ENCODE assay signal across 8 cellular contexts in the genomic region with DNA sequence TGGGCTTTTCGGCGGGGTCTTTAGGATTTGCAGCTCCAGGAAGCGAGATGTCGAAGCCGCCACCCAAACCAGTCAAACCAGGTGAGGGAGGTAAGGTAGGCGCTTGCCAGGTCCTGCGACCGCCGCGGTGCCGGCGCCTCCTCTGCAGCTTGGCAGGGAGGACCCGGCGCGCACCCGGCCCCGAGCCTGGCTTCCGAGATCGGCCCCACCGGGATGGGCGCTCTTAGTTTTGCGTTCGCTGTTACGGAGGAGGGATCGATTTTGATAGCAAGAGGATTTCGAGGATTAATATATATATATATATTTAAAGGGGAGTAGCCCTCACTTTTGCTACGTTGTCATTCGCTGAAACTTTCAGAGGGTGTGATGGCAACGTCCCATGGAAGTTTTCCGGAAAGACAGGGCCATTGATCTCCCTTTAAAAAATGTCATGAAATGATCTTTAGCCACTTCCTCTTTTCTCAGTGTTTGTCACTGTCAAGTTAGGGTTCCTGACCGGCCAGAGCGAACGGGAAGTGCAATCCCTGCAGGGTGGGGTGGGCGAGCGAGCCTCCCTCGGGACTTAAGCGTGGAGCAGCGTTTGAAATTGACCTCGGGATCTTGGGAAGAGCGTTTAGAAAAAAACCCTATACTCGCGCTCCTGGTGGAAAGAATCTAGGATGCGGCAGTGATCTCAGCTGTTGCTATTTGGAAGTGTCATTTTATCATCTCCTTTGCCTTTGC. TPM values are rescaled to one million over a fixed set of nuclear protein-coding genes. Genes with fewer than 3 reads are reported as not detected.
A peak's percentile ranks its signal among the peaks of the same experiment; 100 is the strongest.
DNase-seq lines count a peak whose midpoint lies in the region; ATAC-seq, FAIRE-seq and TF ChIP-seq lines count a peak whose summit lies in the region.

No MANE protein-coding gene starts in this region.

- no peaks in the 10 kb centered on the region for H3K4me1 ChIP-seq in stomach smooth muscle (ENCODE audit: control insufficient read depth, insufficient read depth, low read length)

- H3K4me3 ChIP-seq in AG04449 (ENCODE audit: low read depth, low read length) (peak overlapping the region; percentile 87), WERI-Rb-1 (ENCODE audit: low read depth, low read length) (peak overlapping the region; percentile 58), lower leg skin (ENCODE audit: low read depth, poor library complexity, severe bottlenecking) (peak overlapping the region; percentile 85), stomach smooth muscle (ENCODE audit: low read length in 2 of 2) (peak overlapping the region; percentile 69 to 93)

- H3K9me3 ChIP-seq in WERI-Rb-1 (ENCODE audit: severe bottlenecking) (no peaks in the 10 kb centered on the region), stomach smooth muscle (ENCODE audit: control insufficient read depth in 2 of 2, low read length in 2 of 2) (no peaks in the 10 kb centered on the region)

- POLR2A ChIA-PET in AG04449 (lab: Yijun Ruan, JAX), result interaction anchor here (0.7 to 1.1 kb wide), 3 partner anchors 58 to 136 kb away, joined by 3 to 5 read pairs (median 4); a partner anchor contains a TSS

- peak overlapping the region; percentile 72 for H3K27ac ChIP-seq in WERI-Rb-1
- H3K27ac ChIP-seq in stomach smooth muscle (ENCODE audit: low read length), result peak overlapping the region; percentile 68

- ATAC-seq in HG02678 (IDR thresholded peaks at IDR 0.05; ENCODE audit: unreplicated experiment), result peak; percentile 26

- H3K36me3 ChIP-seq in WERI-Rb-1, result no peaks in the 10 kb centered on the region
- no peaks in the 10 kb centered on the region for H3K36me3 ChIP-seq in stomach smooth muscle (ENCODE audit: control insufficient read depth in 2 of 2, insufficient read depth in 2 of 2, low read length in 2 of 2)

- H3K9ac ChIP-seq in stomach smooth muscle (ENCODE audit: low read length in 2 of 2), result peak overlapping the region; percentile 64 to 78

- FAIRE-seq in GM12891 (lab: Jason Lieb, UNC), result no peak

- TF ChIP-seq CTCF in AG04449 (IDR thresholded peaks at IDR 0.05; ENCODE audit: insufficient read depth, low read length, missing control alignments) (peak; percentile 50), WERI-Rb-1 (IDR thresholded peaks at IDR 0.05; ENCODE audit: low read depth, low read length) (0 out of 2 replicates have a peak, but pooled peaks have one; percentile 5), lower leg skin (IDR thresholded peaks at IDR 0.05) (no peak)

- WGBS in lower leg skin, 2 donors, result 0% methylated on average over 35 to 37 of the region's 43 CpGs

- H3K27me3 ChIP-seq in WERI-Rb-1 (ENCODE audit: insufficient read depth, low read depth, severe bottlenecking) (no peaks in the 10 kb centered on the region), stomach smooth muscle (ENCODE audit: control insufficient read depth in 1 of 2, insufficient read depth in 2 of 2, low read length in 2 of 2) (no peaks in the 10 kb centered on the region)

- intact Hi-C loops in lower leg skin (cut with DNase I; ENCODE audit: low total_unique reads), result no loop called here

- TF ChIP-seq POLR2A in GM12891 (IDR thresholded peaks at IDR 0.05; ENCODE audit: low read depth, low read length) (no peak), lower leg skin (IDR thresholded peaks at IDR 0.05) (no peak)

- DNase-seq in AG04449 (ENCODE audit: low read depth, low spot score) (no peak), GM12891 (ENCODE audit: insufficient read length, low spot score) (peak; percentile 26), MV-4-11 (lab: John Stamatoyannopoulos, UW) (peak; percentile 88), WERI-Rb-1 (peak; percentile 37), lower leg skin (ENCODE audit: low spot score in 2 of 2) (peak; percentile 71 to 93)
- peak; percentile 48 for DNase-seq in effector CD4-positive, alpha-beta T cell

- CTCF ChIA-PET in AG04449 (lab: Yijun Ruan, JAX), result interaction anchor here (1.0 to 4.8 kb wide), 11 partner anchors 11 to 314 kb away, joined by 3 to 49 read pairs (median 4); a partner anchor contains a TSS

TF ChIP-seq in GM12891, 5 proteins besides CTCF, POLR2A, EP300 and RAD21:
- TF ChIP-seq TAF1 (IDR thresholded peaks at IDR 0.05; ENCODE audit: low read depth, low read length), result 0 out of 2 replicates have a peak, but pooled peaks have one; percentile 5
- no peak for TF ChIP-seq POU2F2 (IDR thresholded peaks at IDR 0.05; ENCODE audit: low read depth, low read length)
- peak; percentile 100 for TF ChIP-seq SPI1 (IDR thresholded peaks at IDR 0.05; ENCODE audit: low read depth, low read length)
- no peak for TF ChIP-seq PAX5 (IDR thresholded peaks at IDR 0.05; ENCODE audit: insufficient read depth, low read length, severe bottlenecking)
- TF ChIP-seq POLR2AphosphoS5 (IDR thresholded peaks at IDR 0.05; ENCODE audit: low read depth, low read length), result no peak

RNA-seq across cellular contexts. Expression of a gene that starts 0.5 kb away (rescaled TPM):
- polyA plus RNA-seq in GM12891 (2012; ENCODE audit: low read depth, missing spikeins), result 37.2 TPM
- 10 to 100 TPM; 53.5 to 64.3 (median 53.8) TPM for total RNA-seq in lower leg skin

RNA-seq across cellular contexts. Expression of a gene that starts 0.9 kb away (rescaled TPM):
- 5.6 TPM for polyA plus RNA-seq in GM12891 (2012; ENCODE audit: low read depth, missing spikeins)
- 10 to 100 TPM; 25.7 to 43.5 (median 33.4) TPM for total RNA-seq in lower leg skin

Comparison
In these comparisons a context has a peak if more than half of its experiments do, and no peak if none do; other contexts are left out.
1. CTCF ChIP-seq: peak in AG04449 (single experiment) and WERI-Rb-1 (single experiment); none in lower leg skin (0 of 3).
2. Peak in every context shown above with its lines, with median percentiles within 50 percentile points of each other: H3K4me3 ChIP-seq.